Comparison of ENCODE assay signal across 8 cellular contexts in genomic region chr19:12792853-12793289, GRCh38. TPM values are rescaled to one million over a fixed set of nuclear protein-coding genes. Genes with fewer than 3 reads are reported as not detected.
DNase-seq lines count a peak whose midpoint lies in the region; ATAC-seq and TF ChIP-seq lines count a peak whose summit lies in the region.

No MANE protein-coding gene starts in this region.

- ATAC-seq in naive thymus-derived CD8-positive, alpha-beta T cell = no peak
- ATAC-seq in GM21526 (IDR thresholded peaks at IDR 0.05; ENCODE audit: low FRiP score, unreplicated experiment) = no peak
- no peak for ATAC-seq in HG02571 (IDR thresholded peaks at IDR 0.05; ENCODE audit: unreplicated experiment)

- peak overlapping the region; percentile 99 for H3K27ac Mint-ChIP-seq in chondrocyte (ENCODE audit: unreplicated experiment)
- peak overlapping the region; percentile 91 to 100 (median 100) for H3K27ac Mint-ChIP-seq in naive thymus-derived CD8-positive, alpha-beta T cell

- H3K4me3 ChIP-seq in BJ (ENCODE audit: low read depth, low read length) = peak overlapping the region; percentile 94

- peaks cover 5% of the 10 kb centered on the region for H3K36me3 ChIP-seq in BJ (ENCODE audit: control insufficient read depth, insufficient read depth, low read length)

- H3K36me3 Mint-ChIP-seq in chondrocyte (ENCODE audit: low read depth) = peaks cover 2% of the 10 kb centered on the region
- H3K36me3 Mint-ChIP-seq in naive thymus-derived CD8-positive, alpha-beta T cell = peaks cover 1 to 15% (median 5%) of the 10 kb centered on the region in 3 donors

- CTCF ChIA-PET in BJ (lab: Yijun Ruan, JAX) = interaction anchor here (0.6 to 17.9 kb wide), 7 partner anchors 10 to 173 kb away, joined by 3 to 874 read pairs (median 4); partner anchors contain the start of gene HOOK2

- H3K4me3 Mint-ChIP-seq in chondrocyte (ENCODE audit: unreplicated experiment) = peak overlapping the region; percentile 97
- peak overlapping the region; percentile 85 to 99 (median 96) for H3K4me3 Mint-ChIP-seq in naive thymus-derived CD8-positive, alpha-beta T cell

- TF ChIP-seq CTCF in BJ (IDR thresholded peaks at IDR 0.05; ENCODE audit: insufficient read depth, low read depth, low read length) (no peak), chondrocyte (IDR thresholded peaks at IDR 0.05) (no peak)

- DNase-seq in BJ (ENCODE audit: low read depth) (no peak), NCI-H146 (lab: John Stamatoyannopoulos, UW) (peak; percentile 70), chondrocyte (ENCODE audit: low spot score) (no peak), OCI-M2 (lab: John Stamatoyannopoulos, UW; ENCODE audit: unreplicated experiment) (no peak), NCI-H446 (lab: John Stamatoyannopoulos, UW) (no peak)
- DNase-seq in naive thymus-derived CD8-positive, alpha-beta T cell = peak in 1 of 10 donors; percentile 62

- no peaks in the 10 kb centered on the region for H3K9me3 Mint-ChIP-seq in chondrocyte (ENCODE audit: low read depth)
- peaks cover 0 to 4% (median 0%) of the 10 kb centered on the region in 9 donors for H3K9me3 Mint-ChIP-seq in naive thymus-derived CD8-positive, alpha-beta T cell

- H3K4me1 Mint-ChIP-seq in chondrocyte (ENCODE audit: low read depth) = peaks cover 50% of the 10 kb centered on the region
- peaks cover 32 to 56% (median 47%) of the 10 kb centered on the region in 4 donors for H3K4me1 Mint-ChIP-seq in naive thymus-derived CD8-positive, alpha-beta T cell

- POLR2A ChIA-PET in BJ (lab: Charles Lee) = interaction anchor here (0.7 to 3.6 kb wide), 4 partner anchors 10 to 55 kb away, joined by 3 to 16 read pairs (median 10); no protein-coding TSS in a partner anchor
- POLR2A ChIA-PET in naive thymus-derived CD8-positive, alpha-beta T cell (lab: Charles Lee) = interaction anchor here (0.5 to 14.5 kb wide), 20 partner anchors 9 to 1725 kb away, joined by 3 to 1021 read pairs (median 5); partner anchors contain the start of genes CALR, DHPS, DNAJB1 and FBXW9

- no peaks in the 10 kb centered on the region for H3K27me3 ChIP-seq in BJ (ENCODE audit: control insufficient read depth, insufficient read depth, low read length)

- H3K27me3 Mint-ChIP-seq in chondrocyte (ENCODE audit: low read depth) = no peaks in the 10 kb centered on the region
- H3K27me3 Mint-ChIP-seq in naive thymus-derived CD8-positive, alpha-beta T cell = peaks cover 0 to 4% (median 0%) of the 10 kb centered on the region in 5 donors

RNA-seq across cellular contexts. Expression of gene JUNB, which starts 1.6 kb away (rescaled TPM):
- 36.8 and 49.4 TPM in 2 replicates for polyA plus RNA-seq in BJ (2011; rRNA removed)
- polyA minus RNA-seq in BJ (2011; rRNA and poly(A)+ RNA removed) = 15.3 and 17.3 TPM in 2 replicates
- 99.0 to 129 TPM (median 122 TPM) in 3 replicates for total RNA-seq in chondrocyte
- 100 to 1,000 TPM in 1 of 2 experiments, 10 to 100 TPM in 1; 99.1 to 103 TPM for total RNA-seq in naive thymus-derived CD8-positive, alpha-beta T cell
- 1,000 to 10,000 TPM in 2 of 3 donors, 100 to 1,000 TPM in 1; 845 to 1,468 (median 1,203) TPM for polyA plus RNA-seq in naive thymus-derived CD8-positive, alpha-beta T cell

RNA-seq across cellular contexts. Expression of gene PRDX2, which starts 8.7 kb away (rescaled TPM):
- 165 and 267 TPM in 2 replicates for polyA plus RNA-seq in BJ (2011; rRNA removed)
- polyA minus RNA-seq in BJ (2011; rRNA and poly(A)+ RNA removed) = 134 and 154 TPM in 2 replicates
- 184 to 211 TPM (median 190 TPM) in 3 replicates for total RNA-seq in chondrocyte
- 100 to 1,000 TPM; 108 to 112 TPM for total RNA-seq in naive thymus-derived CD8-positive, alpha-beta T cell
- 100 to 1,000 TPM; 253 to 362 (median 333) TPM for polyA plus RNA-seq in naive thymus-derived CD8-positive, alpha-beta T cell

RNA-seq across cellular contexts. Expression of gene THSD8, which starts 9.0 kb away (rescaled TPM):
- polyA plus RNA-seq in BJ (2011; rRNA removed) = 0.75 and 2.6 TPM in 2 replicates
- 4.6 and 5.3 TPM in 2 replicates for polyA minus RNA-seq in BJ (2011; rRNA and poly(A)+ RNA removed)
- total RNA-seq in chondrocyte = 3.6 to 5.4 TPM (median 4.5 TPM) in 3 replicates
- 1 to 10 TPM in 1 of 2 experiments, not detected in 1; 1.1 TPM for total RNA-seq in naive thymus-derived CD8-positive, alpha-beta T cell
- 1 to 10 TPM in 2 of 3 donors, under 1 TPM in 1; 0.96 to 3.1 (median 1.0) TPM for polyA plus RNA-seq in naive thymus-derived CD8-positive, alpha-beta T cell

RNA-seq across cellular contexts. Expression of gene RNASEH2A, which starts 13.5 kb away (rescaled TPM):
- polyA plus RNA-seq in BJ (2011; rRNA removed) = 19.9 and 30.3 TPM in 2 replicates
- 12.1 and 15.4 TPM in 2 replicates for polyA minus RNA-seq in BJ (2011; rRNA and poly(A)+ RNA removed)
- 9.9 to 22.8 TPM (median 11.9 TPM) in 3 replicates for total RNA-seq in chondrocyte
- 10 to 100 TPM; 12.1 to 12.9 TPM for total RNA-seq in naive thymus-derived CD8-positive, alpha-beta T cell
- polyA plus RNA-seq in naive thymus-derived CD8-positive, alpha-beta T cell = 10 to 100 TPM; 16.3 to 22.6 (median 21.9) TPM

RNA-seq across cellular contexts. Expression of gene HOOK2, which starts 17.5 kb away (rescaled TPM):
- polyA plus RNA-seq in BJ (2011; rRNA removed) = 6.3 and 10.4 TPM in 2 replicates
- 7.0 and 8.1 TPM in 2 replicates for polyA minus RNA-seq in BJ (2011; rRNA and poly(A)+ RNA removed)
- 26.8 to 34.0 TPM (median 30.5 TPM) in 3 replicates for total RNA-seq in chondrocyte
- 10 to 100 TPM; 25.2 to 27.0 TPM for total RNA-seq in naive thymus-derived CD8-positive, alpha-beta T cell
- polyA plus RNA-seq in naive thymus-derived CD8-positive, alpha-beta T cell = 1 to 10 TPM; 3.0 to 4.3 (median 3.2) TPM
